In genomic region chr10:87850742-87851205, GRCh38 we compare ENCODE assay signal across 1 cellular context.
TF ChIP-seq lines count a peak whose summit lies in the region.

No MANE protein-coding gene starts in this region.

TF ChIP-seq in K562, 482 proteins besides CTCF, POLR2A, EP300 and RAD21 (continued from another document):
- TF ChIP-seq ZBTB33 (CRISPR knock-in tag; IDR thresholded peaks at IDR 0.05): no peak
- no peak for TF ChIP-seq ZFX (CRISPR knock-in tag; IDR thresholded peaks at IDR 0.05)
- no peak for TF ChIP-seq PHF21A (IDR thresholded peaks at IDR 0.05; ENCODE audit: borderline replicate concordance, low read depth)
- TF ChIP-seq NFXL1 (CRISPR knock-in tag; IDR thresholded peaks at IDR 0.05): no peak
- TF ChIP-seq CREBBP (IDR thresholded peaks at IDR 0.05; ENCODE audit: low read depth, low read length): no peak
- no peak for TF ChIP-seq SMARCA5 (IDR thresholded peaks at IDR 0.05)
